ENCODE assay signal across 20 cellular contexts in the genomic region with DNA sequence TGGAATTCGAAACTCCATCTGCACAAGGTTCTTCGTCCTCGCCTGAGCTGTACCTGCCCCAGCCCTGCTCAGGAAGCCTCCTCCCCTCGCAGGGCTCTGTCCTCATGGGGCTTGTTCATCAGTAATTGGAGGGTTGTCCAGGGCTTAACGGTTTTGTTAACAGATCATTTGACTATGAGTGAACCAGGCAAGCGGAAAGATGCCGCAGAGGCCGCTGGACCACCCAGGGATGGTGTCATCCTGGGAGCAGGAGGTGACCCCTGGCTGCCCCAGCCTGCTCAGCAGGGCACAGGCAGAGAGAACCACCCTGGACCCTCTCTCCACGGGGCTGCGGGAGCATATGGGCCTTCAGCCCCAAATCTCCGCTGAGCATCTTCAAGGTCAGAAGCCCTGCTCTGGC.
DNase-seq lines count a peak whose midpoint lies in the region; ATAC-seq, FAIRE-seq and TF ChIP-seq lines count a peak whose summit lies in the region.
"Had no signal": no experiment of that assay in that cellular context is flagged by ENCODE, and none has a peak within 500 bp of the region (broad histone marks: within the 10 kb centered on the region; RNA-seq: fewer than 3 reads in every experiment).

No MANE protein-coding gene starts in this region.

- H2AFZ ChIP-seq in HepG2 (ENCODE audit: low read length): no peak overlapping the region
- no peak overlapping the region for H2AFZ ChIP-seq in neuronal stem cell (ENCODE audit: low read length)

- TF ChIP-seq CTCF in HepG2 (CRISPR knock-in tag; IDR thresholded peaks at IDR 0.05) (no peak), Caco-2 (IDR thresholded peaks at IDR 0.05; ENCODE audit: insufficient read depth in 1 of 2, low read depth in 1 of 2, low read length in 1 of 2, severe bottlenecking in 1 of 2, unreplicated experiment in 1 of 2) (no peak)

- POLR2A ChIA-PET in HepG2 (lab: Yijun Ruan, JAX) (no interaction called here), Caco-2 (lab: Charles Lee) (no interaction called here)

- peaks cover 0 to 14% (median 0%) of the 10 kb centered on the region in 11 experiments; a peak in 6 of 22 replicates for H3K9me3 ChIP-seq in BLaER1 treated with 17β-estradiol and CSF1 and Interleukin-3, amounts not matched to agents 10 nM and 100 nM (replicated peaks in 1 of 11)
- H3K9me3 ChIP-seq in HepG2 (ENCODE audit: low read length): no peaks in the 10 kb centered on the region
- peaks cover 3 to 7% of the 10 kb centered on the region in 2 donors for H3K9me3 ChIP-seq in neuronal stem cell (replicated peaks in 1 of 2; ENCODE audit: control insufficient read depth in 2 of 2, insufficient read depth in 1 of 2, low read depth in 1 of 2, low read length in 2 of 2)
- H3K9me3 ChIP-seq in Caco-2: no peaks in the 10 kb centered on the region
- H3K9me3 ChIP-seq: BE2C had no signal

- no peak overlapping the region for H4K8ac ChIP-seq in neuronal stem cell (ENCODE audit: low read depth, low read length)

- peak; percentile 6 for DNase-seq in RCC 7860 (ENCODE audit: low spot score)
- DNase-seq in HepG2 (ENCODE audit: low spot score): no peak
- peak; percentile 32 for DNase-seq in neuronal stem cell (ENCODE audit: low spot score)
- no peak for DNase-seq in Caco-2
- no peak for DNase-seq in COLO668 (lab: John Stamatoyannopoulos, UW; ENCODE audit: unreplicated experiment)
- DNase-seq: ACHN; CD4-positive, alpha-beta memory T cell; DMS 273 treated with DMSO at 0.1 percent for 48 hours; DMS53; H9; KBM-7 had no signal

- no peak overlapping the region for H3K4me3 ChIP-seq in BLaER1 treated with 17β-estradiol and CSF1 and Interleukin-3, amounts not matched to agents 10 nM and 100 nM
- no peak overlapping the region for H3K4me3 ChIP-seq in HepG2 (replicated peaks in 1 of 3; ENCODE audit: insufficient read depth in 1 of 3, low read depth in 2 of 3, low read length in 3 of 3)
- H3K4me3 ChIP-seq in neuronal stem cell (ENCODE audit: low read length in 2 of 2): no peak overlapping the region
- H3K4me3 ChIP-seq in Caco-2 (ENCODE audit: low read depth, low read length): no peak overlapping the region
- H3K4me3 ChIP-seq: GM12878 had no signal

- FAIRE-seq in RCC 7860 (lab: Jason Lieb, UNC) (no peak), HepG2 (lab: Jason Lieb, UNC) (no peak)
- FAIRE-seq: A204.1, GM12878, H1, HTR-8/SVneo had no signal

- no peak overlapping the region for H3K9ac ChIP-seq in BLaER1 treated with 17β-estradiol and CSF1 and Interleukin-3, amounts not matched to agents 10 nM and 100 nM
- H3K9ac ChIP-seq in HepG2 (ENCODE audit: insufficient read depth, low read depth, low read length): no peak overlapping the region
- no peak overlapping the region for H3K9ac ChIP-seq in neuronal stem cell (ENCODE audit: low read depth, low read length, poor library complexity)

- H3K27ac ChIP-seq in BLaER1 treated with 17β-estradiol and CSF1 and Interleukin-3, amounts not matched to agents 10 nM and 100 nM: no peak overlapping the region
- H3K27ac ChIP-seq in HepG2 (ENCODE audit: extremely low read length, insufficient read depth, low read length) (no peak overlapping the region), neuronal stem cell (replicated peaks; ENCODE audit: low read length) (no peak overlapping the region)

- no peak overlapping the region for H2BK5ac ChIP-seq in neuronal stem cell (ENCODE audit: low read length)

- H3K9me3 Mint-ChIP-seq in Caco-2 (ENCODE audit: unreplicated experiment): no peaks in the 10 kb centered on the region
- H3K9me3 Mint-ChIP-seq: CD4-positive, alpha-beta memory T cell; H9; IgD-negative memory B cell had no signal

- H3K27me3 ChIP-seq in BLaER1 treated with 17β-estradiol and CSF1 and Interleukin-3, amounts not matched to agents 10 nM and 100 nM: no peaks in the 10 kb centered on the region
- H3K27me3 ChIP-seq in HepG2 (ENCODE audit: control insufficient read depth in 1 of 2, insufficient read depth in 2 of 2, low read length in 2 of 2) (peaks cover 9 to 45% of the 10 kb centered on the region in 2 experiments; a peak in 4 of 5 replicates), neuronal stem cell (ENCODE audit: control insufficient read depth in 3 of 3, insufficient read depth in 3 of 3, low read depth in 1 of 3, low read length in 3 of 3) (no peaks in the 10 kb centered on the region), Caco-2 (replicated peaks; ENCODE audit: control insufficient read depth, insufficient read depth, low read length) (no peaks in the 10 kb centered on the region)
- H3K27me3 ChIP-seq: BE2C had no signal

- H3K4me1 ChIP-seq in BLaER1 treated with 17β-estradiol and CSF1 and Interleukin-3, amounts not matched to agents 10 nM and 100 nM: peaks cover 5 to 14% (median 10%) of the 10 kb centered on the region in 10 experiments; a peak in 12 of 20 replicates
- no peaks in the 10 kb centered on the region for H3K4me1 ChIP-seq in HepG2 (ENCODE audit: insufficient read depth, low read length)
- peaks cover 0 to 24% of the 10 kb centered on the region in 2 donors for H3K4me1 ChIP-seq in neuronal stem cell (ENCODE audit: control insufficient read depth in 2 of 2, insufficient read depth in 1 of 2, low read depth in 1 of 2, low read length in 2 of 2)
- no peaks in the 10 kb centered on the region for H3K4me1 ChIP-seq in Caco-2

- 28% methylated on average over 6 of the region's 11 CpGs for WGBS in HepG2 (ENCODE audit: low lambda C conversion rate)
- WGBS in neuronal stem cell (ENCODE audit: extremely low coverage in 2 of 2, insufficient read length in 2 of 2, insufficient replicate concordance in 1 of 2), 2 donors: no CpG with 5 or more reads among the region's 11 CpGs

- no peak overlapping the region for H2BK120ac ChIP-seq in neuronal stem cell (ENCODE audit: low read depth, low read length)

- in situ Hi-C loops in HepG2 (cut with HindIII; ENCODE audit: extremely low pct_ligation_motif_present, low pct_unique_long_range_greater_than_20kb): no loop called here

- no peak overlapping the region for H2BK15ac ChIP-seq in neuronal stem cell (ENCODE audit: low read length)

- no peaks in the 10 kb centered on the region for H3K27me3 Mint-ChIP-seq in Caco-2 (ENCODE audit: insufficient read depth, unreplicated experiment)
- H3K27me3 Mint-ChIP-seq: CD4-positive, alpha-beta memory T cell; IgD-negative memory B cell had no signal

- intact Hi-C loops in HepG2 (cut with micrococcal nuclease; ENCODE audit: unreplicated experiment): no loop called here
- intact Hi-C loops in Caco-2 (cut with micrococcal nuclease; ENCODE audit: unreplicated experiment): no loop called here

- ATAC-seq in HepG2: 0 out of 3 replicates have a peak, but pooled peaks have one; percentile 7
- no peak for ATAC-seq in GM19397 (IDR thresholded peaks at IDR 0.05; ENCODE audit: unreplicated experiment)
- ATAC-seq: GM12878 had no signal

- CTCF ChIA-PET in HepG2 (lab: Yijun Ruan, JAX; ENCODE audit: low intra/inter-chr PET ratio, low total read pairs) (no interaction called here), Caco-2 (lab: Charles Lee) (no interaction called here)

- H3K4me3 Mint-ChIP-seq in Caco-2 (ENCODE audit: unreplicated experiment): no peak overlapping the region
- H3K4me3 Mint-ChIP-seq: CD14-positive monocyte; CD4-positive, alpha-beta memory T cell; H9; IgD-negative memory B cell had no signal

- no peak for TF ChIP-seq POLR2A in HepG2 (IDR thresholded peaks at IDR 0.05; ENCODE audit: insufficient read depth in 1 of 2, low read depth in 2 of 2, low read length in 2 of 2)

- H2BK12ac ChIP-seq in neuronal stem cell (ENCODE audit: low read length): no peak overlapping the region

- no peak overlapping the region for H4K91ac ChIP-seq in neuronal stem cell (ENCODE audit: low read depth, low read length, poor library complexity)

- H3K23ac ChIP-seq in neuronal stem cell (ENCODE audit: low read depth, low read length, poor library complexity): no peak overlapping the region

- no peak for TF ChIP-seq EP300 in HepG2 (IDR thresholded peaks at IDR 0.05; ENCODE audit: low read depth in 2 of 2, low read length in 2 of 2)
- no peak for TF ChIP-seq EP300 in HepG2 (CRISPR knock-in tag; IDR thresholded peaks at IDR 0.05; ENCODE audit: borderline replicate concordance)

- no peaks in the 10 kb centered on the region for H3K36me3 Mint-ChIP-seq in Caco-2 (ENCODE audit: insufficient read depth, unreplicated experiment)
- H3K36me3 Mint-ChIP-seq: CD14-positive monocyte; CD4-positive, alpha-beta memory T cell had no signal

- H3K4me2 ChIP-seq in BLaER1 treated with 17β-estradiol and CSF1 and Interleukin-3, amounts not matched to agents 10 nM and 100 nM: peak overlapping the region in 6 of 11 experiments; percentile 35 to 55 (median 50); a peak in 13 of 22 replicates
- no peak overlapping the region for H3K4me2 ChIP-seq in HepG2 (ENCODE audit: low read depth, low read length)
- no peak overlapping the region for H3K4me2 ChIP-seq in neuronal stem cell (ENCODE audit: insufficient read depth, low read length, poor library complexity, severe bottlenecking)

- H3K14ac ChIP-seq in neuronal stem cell (ENCODE audit: low read length): no peak overlapping the region

- H4K20me1 ChIP-seq in BLaER1 treated with 17β-estradiol and CSF1 and Interleukin-3, amounts not matched to agents 10 nM and 100 nM: no peaks in the 10 kb centered on the region; a peak in 1 of 22 replicates
- H4K20me1 ChIP-seq in HepG2 (ENCODE audit: insufficient read depth, low read length): no peaks in the 10 kb centered on the region

- no peaks in the 10 kb centered on the region for H3K79me1 ChIP-seq in neuronal stem cell (ENCODE audit: low read depth, low read length)

- no TSS peak for BruUV-seq in HepG2 (replicated peaks; lab: Mats Ljungman, UMichigan)
- BruUV-seq in Caco-2 (replicated peaks; lab: Mats Ljungman, UMichigan): no TSS peak

- H3K36me3 ChIP-seq in BLaER1 treated with 17β-estradiol and CSF1 and Interleukin-3, amounts not matched to agents 10 nM and 100 nM: no peaks in the 10 kb centered on the region
- H3K36me3 ChIP-seq in HepG2 (replicated peaks in 1 of 2; ENCODE audit: control insufficient read depth in 1 of 2, insufficient read depth in 2 of 2, low read length in 2 of 2): no peaks in the 10 kb centered on the region
- peaks cover 0 to 3% of the 10 kb centered on the region in 2 donors for H3K36me3 ChIP-seq in neuronal stem cell (replicated peaks in 1 of 2; ENCODE audit: control insufficient read depth in 2 of 2, insufficient read depth in 2 of 2, low read length in 2 of 2)
- no peaks in the 10 kb centered on the region for H3K36me3 ChIP-seq in Caco-2 (ENCODE audit: control insufficient read depth, insufficient read depth, low read length)
- H3K36me3 ChIP-seq: BE2C had no signal

- TF ChIP-seq RAD21 in HepG2 (CRISPR knock-in tag; IDR thresholded peaks at IDR 0.05): no peak

- no peak overlapping the region for H3K4ac ChIP-seq in neuronal stem cell (ENCODE audit: low read length)

- no peak overlapping the region for H3K27ac Mint-ChIP-seq in Caco-2 (ENCODE audit: unreplicated experiment)
- H3K27ac Mint-ChIP-seq: CD4-positive, alpha-beta memory T cell; IgD-negative memory B cell had no signal

- H3K18ac ChIP-seq in neuronal stem cell (ENCODE audit: low read length): no peak overlapping the region

- no peaks in the 10 kb centered on the region for H3K4me1 Mint-ChIP-seq in Caco-2 (ENCODE audit: low read depth, unreplicated experiment)
- H3K4me1 Mint-ChIP-seq: CD4-positive, alpha-beta memory T cell; IgD-negative memory B cell had no signal

- peak overlapping the region; percentile 27 for H2AK5ac ChIP-seq in neuronal stem cell (ENCODE audit: low read depth, low read length)

- no peaks in the 10 kb centered on the region for H3K79me2 ChIP-seq in HepG2 (ENCODE audit: insufficient read depth, low read length)

TF ChIP-seq in HepG2, 621 proteins besides CTCF, POLR2A, EP300 and RAD21 (continues in another document):
- no peak for TF ChIP-seq SALL2 (CRISPR knock-in tag; IDR thresholded peaks at IDR 0.05)

Comparison
In these comparisons a context has a peak if more than half of its experiments do, and no peak if none do; other contexts are left out.
1. H3K4me2 ChIP-seq: peak in BLaER1 treated with 17β-estradiol and CSF1 and Interleukin-3, amounts not matched to agents 10 nM and 100 nM (6 of 11); none in HepG2 (single experiment) and neuronal stem cell (single experiment).
2. DNase-seq: peak in RCC 7860 (single experiment) and neuronal stem cell (single experiment); none in HepG2 (single experiment), Caco-2 (0 of 2) and COLO668 (single experiment).